In genomic region chr1:24316659-24317058, GRCh38 we compare ENCODE assay signal across 2 cellular contexts.
TF ChIP-seq lines count a peak whose summit lies in the region.

No MANE protein-coding gene starts in this region.

TF ChIP-seq in SK-N-SH treated with all-trans-retinoic acid at 6 μM for 48 hours, 23 proteins besides CTCF, POLR2A, EP300 and RAD21 (continued from another document):
- no peak for TF ChIP-seq PATZ1 (CRISPR knock-in tag; IDR thresholded peaks at IDR 0.05; ENCODE audit: borderline replicate concordance)
- TF ChIP-seq OSR1 (CRISPR knock-in tag; IDR thresholded peaks at IDR 0.05), result no peak
- no peak for TF ChIP-seq TSHZ2 (CRISPR knock-in tag; IDR thresholded peaks at IDR 0.05)
- TF ChIP-seq SNAI2 (CRISPR knock-in tag; IDR thresholded peaks at IDR 0.05), result no peak
- no peak for TF ChIP-seq RARB (CRISPR knock-in tag; IDR thresholded peaks at IDR 0.05)
- no peak for TF ChIP-seq POU6F1 (CRISPR knock-in tag; IDR thresholded peaks at IDR 0.05; ENCODE audit: borderline replicate concordance, low read depth)
- no peak for TF ChIP-seq ISL1 (CRISPR knock-in tag; IDR thresholded peaks at IDR 0.05)
- TF ChIP-seq TOX (CRISPR knock-in tag; IDR thresholded peaks at IDR 0.05; ENCODE audit: borderline replicate concordance), result no peak
- TF ChIP-seq ZNF70 (CRISPR knock-in tag; IDR thresholded peaks at IDR 0.05), result no peak

TF ChIP-seq in SK-N-SH, 30 proteins besides CTCF, POLR2A, EP300 and RAD21 (continued from another document):
- TF ChIP-seq FOXJ3 (CRISPR knock-in tag; IDR thresholded peaks at IDR 0.05) (no peak), RFX5 (IDR thresholded peaks at IDR 0.05; ENCODE audit: low read length) (no peak), CHD2 (IDR thresholded peaks at IDR 0.05; ENCODE audit: low read length, partially characterized antibody) (no peak), YY1 (IDR thresholded peaks at IDR 0.05; ENCODE audit: low read depth) (no peak), ZBTB33 (IDR thresholded peaks at IDR 0.05; ENCODE audit: borderline replicate concordance, low read depth) (no peak), MAX (IDR thresholded peaks at IDR 0.05; ENCODE audit: low read depth) (no peak), TCF12 (IDR thresholded peaks at IDR 0.05) (no peak), TAF1 (IDR thresholded peaks at IDR 0.05; ENCODE audit: borderline replicate concordance, low read depth, low read length) (no peak)
TF ChIP-seq in SK-N-SH: peak in this region for 0.
